10 cellular contexts compared by ENCODE assay signal in the genomic region with DNA sequence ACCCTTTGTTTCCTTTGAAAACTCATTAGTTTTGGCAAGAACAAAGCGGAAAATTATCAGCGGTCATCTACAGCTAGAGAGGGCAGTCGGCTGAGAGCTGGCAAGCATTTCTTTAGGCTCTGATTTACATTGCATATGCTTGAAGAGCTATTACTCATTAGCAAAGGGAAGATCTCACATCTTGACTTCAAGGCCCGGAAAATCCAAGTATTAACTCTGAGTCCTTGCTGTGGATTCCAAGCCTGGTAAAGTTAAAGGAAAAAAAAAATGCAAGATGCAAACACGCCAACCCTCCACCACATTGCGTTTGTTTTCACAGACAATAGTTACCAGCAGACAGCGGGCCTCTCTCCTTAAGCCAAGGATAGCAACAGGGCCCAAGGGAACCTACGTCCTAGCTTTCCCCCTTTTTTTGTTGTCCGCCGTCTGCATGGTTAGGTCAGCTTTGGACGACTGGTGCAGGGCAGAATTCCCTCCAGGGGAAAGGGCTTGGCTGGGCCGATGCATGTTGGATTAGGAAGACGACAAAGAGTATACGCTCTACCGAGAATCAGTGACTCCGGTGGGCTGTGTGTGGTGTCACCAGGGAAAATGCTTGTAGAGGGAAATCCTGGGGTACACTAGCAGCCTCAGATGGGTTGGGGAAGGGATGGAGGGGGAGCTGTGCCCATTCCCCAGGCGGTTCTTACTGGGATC. TPM values are rescaled to one million over a fixed set of nuclear protein-coding genes. Genes with fewer than 3 reads are reported as not detected.
DNase-seq lines count a peak whose midpoint lies in the region; ATAC-seq and TF ChIP-seq lines count a peak whose summit lies in the region.
"Had no signal": no experiment of that assay in that cellular context is flagged by ENCODE, and none has a peak within 500 bp of the region (broad histone marks: within the 10 kb centered on the region; RNA-seq: fewer than 3 reads in every experiment).

No MANE protein-coding gene starts in this region.

- CTCF ChIA-PET in T-cell (lab: Charles Lee), result interaction anchor here (0.5 kb wide), 2 partner anchors 206 to 926 kb away, joined by 3 to 5 read pairs; no protein-coding TSS in a partner anchor

- H3K4me1 Mint-ChIP-seq in activated CD4-positive, alpha-beta T cell treated with anti-CD3 and anti-CD28 coated beads, Interleukin-2, amount 10 ng/mL, durations not matched to agents 24 days and 14 days, result peaks cover 5% of the 10 kb centered on the region
- H3K4me1 Mint-ChIP-seq in T-cell, result peaks cover 0 to 24% (median 17%) of the 10 kb centered on the region in 3 donors
- peaks cover 11% of the 10 kb centered on the region for H3K4me1 Mint-ChIP-seq in progenitor cell of endocrine pancreas (ENCODE audit: low read depth)

- ATAC-seq in T-cell (replicated peaks in 1 of 4) (no peak), HG03378 (IDR thresholded peaks at IDR 0.05; ENCODE audit: unreplicated experiment) (no peak), GM18868 (IDR thresholded peaks at IDR 0.05; ENCODE audit: unreplicated experiment) (no peak)

- intact Hi-C loops in activated CD4-positive, alpha-beta T cell treated with anti-CD3 and anti-CD28 coated beads, Interleukin-2, amount 10 ng/mL, durations not matched to agents 24 days and 14 days (cut with micrococcal nuclease), result loop anchor here (2.0 kb wide), 1 partner anchor 93 kb away; no protein-coding TSS in a partner anchor

- POLR2A ChIA-PET in T-cell (lab: Charles Lee), result interaction anchor here in 1 of 2 donors (0.7 kb wide), 1 partner anchor 691 kb away, joined by 4 read pairs; no protein-coding TSS in a partner anchor

- H3K9me3 Mint-ChIP-seq in activated CD4-positive, alpha-beta T cell treated with anti-CD3 and anti-CD28 coated beads, Interleukin-2, amount 10 ng/mL, durations not matched to agents 24 days and 14 days, result no peaks in the 10 kb centered on the region
- H3K9me3 Mint-ChIP-seq in T-cell (no peaks in the 10 kb centered on the region), progenitor cell of endocrine pancreas (ENCODE audit: low read depth) (no peaks in the 10 kb centered on the region)

- peak overlapping the region; percentile 73 for H3K4me3 Mint-ChIP-seq in activated CD4-positive, alpha-beta T cell treated with anti-CD3 and anti-CD28 coated beads, Interleukin-2, amount 10 ng/mL, durations not matched to agents 24 days and 14 days
- H3K4me3 Mint-ChIP-seq in T-cell, result peak overlapping the region; percentile 53 to 73 (median 62)
- peak overlapping the region; percentile 76 for H3K4me3 Mint-ChIP-seq in progenitor cell of endocrine pancreas (ENCODE audit: low read depth)

- DNase-seq in activated CD4-positive, alpha-beta T cell treated with anti-CD3 and anti-CD28 coated beads, Interleukin-2, amount 10 ng/mL, durations not matched to agents 24 days and 14 days, result no peak
- DNase-seq in activated CD4-positive, alpha-beta T cell treated with anti-CD3 and anti-CD28 coated beads, Interleukin-2, amount 50 U/mL, for 1 hour, result no peak
- DNase-seq in T-cell (peak in 2 of 34 experiments; percentile 1 to 4), fibroblast of the aortic adventitia (ENCODE audit: low read depth) (peak; percentile 14), progenitor cell of endocrine pancreas (ENCODE audit: low spot score, unreplicated experiment) (no peak), ureter (ENCODE audit: low spot score) (no peak)
- DNase-seq: effector memory CD4-positive, alpha-beta T cell had no signal

- TF ChIP-seq CTCF in fibroblast of the aortic adventitia (IDR thresholded peaks at IDR 0.05; ENCODE audit: insufficient read depth, low read length) (no peak), progenitor cell of endocrine pancreas (IDR thresholded peaks at IDR 0.05; ENCODE audit: unreplicated experiment) (no peak)

- peaks cover 3% of the 10 kb centered on the region for H3K27me3 Mint-ChIP-seq in activated CD4-positive, alpha-beta T cell treated with anti-CD3 and anti-CD28 coated beads, Interleukin-2, amount 10 ng/mL, durations not matched to agents 24 days and 14 days
- H3K27me3 Mint-ChIP-seq in T-cell, result no peaks in the 10 kb centered on the region
- H3K27me3 Mint-ChIP-seq in progenitor cell of endocrine pancreas, result peaks cover 2% of the 10 kb centered on the region

- H3K36me3 Mint-ChIP-seq in activated CD4-positive, alpha-beta T cell treated with anti-CD3 and anti-CD28 coated beads, Interleukin-2, amount 10 ng/mL, durations not matched to agents 24 days and 14 days (ENCODE audit: low read depth), result peaks cover 2% of the 10 kb centered on the region
- H3K36me3 Mint-ChIP-seq in T-cell (peaks cover 19% of the 10 kb centered on the region), progenitor cell of endocrine pancreas (ENCODE audit: insufficient read depth) (peaks cover 13% of the 10 kb centered on the region)

- H3K4me3 ChIP-seq in fibroblast of the aortic adventitia (ENCODE audit: low read depth, low read length), result no peak overlapping the region

- peak overlapping the region; percentile 69 for H3K27ac Mint-ChIP-seq in activated CD4-positive, alpha-beta T cell treated with anti-CD3 and anti-CD28 coated beads, Interleukin-2, amount 10 ng/mL, durations not matched to agents 24 days and 14 days
- H3K27ac Mint-ChIP-seq in T-cell (peak overlapping the region in 1 of 2 donors; percentile 40), progenitor cell of endocrine pancreas (peak overlapping the region; percentile 94)

RNA-seq across cellular contexts. Expression of gene TESMIN, which starts 1.7 kb away (rescaled TPM):
- total RNA-seq in activated CD4-positive, alpha-beta T cell treated with anti-CD3 and anti-CD28 coated beads, Interleukin-2, amount 10 ng/mL, durations not matched to agents 24 days and 14 days, result 1.4 and 1.6 TPM in 2 replicates
- total RNA-seq in T-cell (1 to 10 TPM; 6.1 to 9.1 (median 7.7) TPM), fibroblast of the aortic adventitia (ENCODE audit: low replicate concordance) (1.2 TPM in 1 of 2 replicates, not detected in the other), progenitor cell of endocrine pancreas (24.2 and 26.6 TPM in 2 replicates), ureter (7.7 TPM)
- total RNA-seq: skeletal muscle tissue had no signal
